Comparison of ENCODE assay signal across 29 cellular contexts in the genomic region with DNA sequence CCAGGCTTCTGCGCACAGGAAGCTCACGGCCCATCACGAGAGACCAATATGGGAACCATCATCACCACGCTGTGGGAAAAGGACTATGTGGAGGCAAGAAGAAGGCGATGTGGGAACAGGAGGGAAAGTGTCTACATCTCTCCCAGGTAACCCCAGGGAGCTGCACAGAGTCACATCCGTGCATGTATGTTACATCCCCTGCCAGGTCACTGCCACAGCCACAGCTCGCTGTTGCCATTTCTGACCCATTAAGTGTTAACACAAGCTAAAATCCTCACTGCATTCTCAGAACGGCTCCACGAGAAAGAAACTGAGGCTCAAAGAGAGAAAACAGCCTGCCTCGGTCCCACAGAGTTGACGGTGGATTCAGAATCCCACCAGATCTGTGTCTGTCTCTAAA.
"Had no signal": no experiment of that assay in that cellular context is flagged by ENCODE, and none has a peak within 500 bp of the region (broad histone marks: within the 10 kb centered on the region; RNA-seq: fewer than 3 reads in every experiment).

No MANE protein-coding gene starts in this region.

- ATAC-seq: activated CD8-positive, alpha-beta T cell treated with anti-CD3 and anti-CD28 coated beads for 36 hours; activated naive CD8-positive, alpha-beta T cell treated with anti-CD3 and anti-CD28 coated beads, Interleukin-2, amount 50 U/mL, for 24 hours; activated T-cell treated with anti-CD3 and anti-CD28 coated beads, Interleukin-2, amount 50 U/mL, for 4 hours; activated T-helper 17 cell treated with anti-CD3 and anti-CD28 coated beads, Interleukin-2, amount 50 U/mL, for 72 hours; esophagus mucosa; T-helper 17 cell; WTC11 had no signal

- H3K27me3 ChIP-seq: ascending aorta, breast epithelium, cardiac muscle cell had no signal

- DNase-seq: activated CD4-positive, alpha-beta T cell treated with anti-CD3 and anti-CD28 coated beads for 1 hour; activated CD4-positive, alpha-beta T cell treated with anti-CD3 and anti-CD28 coated beads for 48 hours; activated CD4-positive, alpha-beta T cell treated with anti-CD3 and anti-CD28 coated beads, Interleukin-2, amount 50 U/mL, for 1 hour; activated CD4-positive, alpha-beta T cell treated with anti-CD3 and anti-CD28 coated beads, Interleukin-2, amount 50 U/mL, for 48 hours; activated CD8-positive, alpha-beta memory T cell treated with anti-CD3 and anti-CD28 coated beads for 24 hours; activated CD8-positive, alpha-beta T cell treated with anti-CD3 and anti-CD28 coated beads for 36 hours; activated effector memory CD4-positive, alpha-beta T cell treated with Interleukin-2 at 50 U/mL for 16 hours; activated naive CD4-positive, alpha-beta T cell treated with anti-CD3 and anti-CD28 coated beads for 36 hours; activated naive CD8-positive, alpha-beta T cell treated with anti-CD3 and anti-CD28 coated beads for 36 hours; activated naive CD8-positive, alpha-beta T cell treated with anti-CD3 and anti-CD28 coated beads, Interleukin-2, amount 50 U/mL, for 24 hours; activated T-cell treated with anti-CD3 and anti-CD28 coated beads, Interleukin-2, amount 50 U/mL, for 4 hours; adrenal gland; dorsolateral prefrontal cortex; effector memory CD4-positive, alpha-beta T cell; endodermal cell; foreskin fibroblast; T-helper 1 cell; T-helper 17 cell had no signal

- H3K4me1 ChIP-seq: adrenal gland, ascending aorta, breast epithelium had no signal

- H3K36me3 ChIP-seq: adrenal gland, ascending aorta, breast epithelium, cardiac muscle cell had no signal

- H3K4me3 ChIP-seq: adrenal gland, ascending aorta, breast epithelium, cardiac muscle cell, coronary artery, dorsolateral prefrontal cortex had no signal

- H3K4me1 Mint-ChIP-seq: activated naive CD4-positive, alpha-beta T cell treated with anti-CD3 and anti-CD28 coated beads, Interleukin-2, amount 50 U/mL, for 24 hours; activated T-helper 17 cell treated with anti-CD3 and anti-CD28 coated beads, Interleukin-2, amount 50 U/mL, for 72 hours; central memory CD8-positive, alpha-beta T cell had no signal

- H3K4me3 Mint-ChIP-seq: activated CD8-positive, alpha-beta T cell treated with anti-CD3 and anti-CD28 coated beads for 36 hours; activated naive CD4-positive, alpha-beta T cell treated with anti-CD3 and anti-CD28 coated beads for 36 hours; activated naive CD4-positive, alpha-beta T cell treated with anti-CD3 and anti-CD28 coated beads, Interleukin-2, amount 50 U/mL, for 24 hours; activated naive CD8-positive, alpha-beta T cell treated with anti-CD3 and anti-CD28 coated beads for 36 hours; activated naive CD8-positive, alpha-beta T cell treated with anti-CD3 and anti-CD28 coated beads, Interleukin-2, amount 50 U/mL, for 24 hours; activated T-cell treated with anti-CD3 and anti-CD28 coated beads, Interleukin-2, amount 50 U/mL, for 4 hours; activated T-helper 17 cell treated with anti-CD3 and anti-CD28 coated beads, Interleukin-2, amount 50 U/mL, for 72 hours; brain; central memory CD8-positive, alpha-beta T cell; dendritic cell treated with granulocyte-macrophage colony-stimulating factor and Interleukin-4, amounts not matched to agents 40 ng/mL and 50 ng/mL, for 4 days; endodermal cell; T-helper 17 cell; WTC11 had no signal

- H3K36me3 Mint-ChIP-seq: activated naive CD4-positive, alpha-beta T cell treated with anti-CD3 and anti-CD28 coated beads, Interleukin-2, amount 50 U/mL, for 24 hours; activated naive CD8-positive, alpha-beta T cell treated with anti-CD3 and anti-CD28 coated beads for 36 hours; brain; WTC11 had no signal

- H3K9me3 Mint-ChIP-seq: activated CD8-positive, alpha-beta T cell treated with anti-CD3 and anti-CD28 coated beads for 36 hours; activated naive CD4-positive, alpha-beta T cell treated with anti-CD3 and anti-CD28 coated beads, Interleukin-2, amount 50 U/mL, for 24 hours; activated naive CD8-positive, alpha-beta T cell treated with anti-CD3 and anti-CD28 coated beads for 36 hours; activated naive CD8-positive, alpha-beta T cell treated with anti-CD3 and anti-CD28 coated beads, Interleukin-2, amount 50 U/mL, for 24 hours; activated T-cell treated with anti-CD3 and anti-CD28 coated beads, Interleukin-2, amount 50 U/mL, for 4 hours; central memory CD8-positive, alpha-beta T cell; dendritic cell treated with granulocyte-macrophage colony-stimulating factor and Interleukin-4, amounts not matched to agents 40 ng/mL and 50 ng/mL, for 4 days; endodermal cell; WTC11 had no signal

- H3K27ac ChIP-seq: adrenal gland, ascending aorta, breast epithelium, cardiac muscle cell, coronary artery, dorsolateral prefrontal cortex had no signal

- H3K27ac Mint-ChIP-seq: activated CD8-positive, alpha-beta T cell treated with anti-CD3 and anti-CD28 coated beads for 36 hours; activated naive CD4-positive, alpha-beta T cell treated with anti-CD3 and anti-CD28 coated beads for 36 hours; activated naive CD4-positive, alpha-beta T cell treated with anti-CD3 and anti-CD28 coated beads, Interleukin-2, amount 50 U/mL, for 24 hours; activated naive CD8-positive, alpha-beta T cell treated with anti-CD3 and anti-CD28 coated beads for 36 hours; activated naive CD8-positive, alpha-beta T cell treated with anti-CD3 and anti-CD28 coated beads, Interleukin-2, amount 50 U/mL, for 24 hours; activated T-helper 17 cell treated with anti-CD3 and anti-CD28 coated beads, Interleukin-2, amount 50 U/mL, for 72 hours; dendritic cell treated with granulocyte-macrophage colony-stimulating factor and Interleukin-4, amounts not matched to agents 40 ng/mL and 50 ng/mL, for 4 days; endodermal cell; T-helper 17 cell; WTC11 had no signal

- H3K9me3 ChIP-seq: adrenal gland, ascending aorta, breast epithelium had no signal
